8 cellular contexts compared by ENCODE assay signal in the genomic region with DNA sequence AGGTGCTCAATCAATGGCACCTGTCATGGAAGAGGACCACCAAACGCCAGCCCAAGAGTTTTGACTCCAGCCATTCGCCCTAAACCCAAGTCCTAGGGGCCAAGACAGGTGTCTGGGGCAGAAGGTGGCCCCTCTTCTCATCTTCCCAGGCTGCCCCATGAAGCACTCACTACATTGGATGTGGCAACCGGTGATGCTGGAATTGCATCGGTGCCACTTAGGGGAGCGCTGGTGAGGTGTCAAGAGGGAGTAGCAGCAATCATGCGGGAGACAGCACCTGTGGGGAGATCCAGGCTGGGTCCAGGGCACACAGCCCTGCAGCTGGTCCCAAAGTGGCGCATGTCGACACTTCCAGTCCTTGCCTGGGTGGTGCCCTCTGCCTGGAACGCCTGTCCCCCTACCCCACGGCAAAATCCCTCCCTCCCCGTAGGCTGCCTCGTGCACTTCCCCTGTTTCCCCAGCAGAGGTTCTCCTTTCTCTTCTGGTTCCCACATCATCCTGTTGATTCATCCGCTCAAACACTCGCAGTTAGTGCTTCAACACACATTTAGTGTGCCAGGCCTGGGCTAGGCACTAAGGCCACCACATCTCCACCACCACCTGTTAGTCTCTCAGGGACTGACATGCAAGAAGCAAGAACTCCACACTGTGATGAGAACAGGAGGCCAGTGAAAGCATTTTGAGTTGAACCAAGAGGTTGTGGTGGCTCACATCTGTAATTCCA. TPM values are rescaled to one million over a fixed set of nuclear protein-coding genes. Genes with fewer than 3 reads are reported as not detected.
A peak's percentile ranks its signal among the peaks of the same experiment; 100 is the strongest.
DNase-seq lines count a peak whose midpoint lies in the region; ATAC-seq and TF ChIP-seq lines count a peak whose summit lies in the region.

No MANE protein-coding gene starts in this region.

- no peak overlapping the region for H2BK120ac ChIP-seq in trophoblast cell (ENCODE audit: insufficient read depth, low read length, poor library complexity)

- H3K18ac ChIP-seq in trophoblast cell (ENCODE audit: low read length): no peak overlapping the region

- no peak overlapping the region for H2BK5ac ChIP-seq in trophoblast cell (ENCODE audit: low read depth, low read length, poor library complexity)

- no peak overlapping the region for H2AK5ac ChIP-seq in trophoblast cell (ENCODE audit: low read length)

- no peak overlapping the region for H2AFZ ChIP-seq in trophoblast cell (ENCODE audit: insufficient read depth, low read length, poor library complexity)

- POLR2A ChIA-PET in AG04449 (lab: Yijun Ruan, JAX): no interaction called here

- no peaks in the 10 kb centered on the region for H3K36me3 Mint-ChIP-seq in activated T-cell treated with anti-CD3 and anti-CD28 coated beads, Interleukin-2, amount 50 U/mL, for 4 hours (ENCODE audit: insufficient read depth)

- no peaks in the 10 kb centered on the region for H3K27me3 Mint-ChIP-seq in activated T-cell treated with anti-CD3 and anti-CD28 coated beads, Interleukin-2, amount 50 U/mL, for 4 hours (ENCODE audit: low read depth)

- DNase-seq in AG04449 (ENCODE audit: low read depth, low spot score) (no peak), NCI-H2171 treated with DMSO at 0.1 percent for 48 hours (lab: John Stamatoyannopoulos, UW) (peak; percentile 61), germinal center (ENCODE audit: low spot score) (peak; percentile 56), trophoblast cell (peak; percentile 42 to 69), DMS79 treated with DMSO at 0.1 percent for 48 hours (lab: John Stamatoyannopoulos, UW) (no peak)
- DNase-seq in activated T-cell treated with anti-CD3 and anti-CD28 coated beads, Interleukin-2, amount 50 U/mL, for 4 hours: no peak

- no peak overlapping the region for H4K8ac ChIP-seq in trophoblast cell (ENCODE audit: low read depth, low read length)

- H3K9ac ChIP-seq in trophoblast cell (ENCODE audit: low read length): no peak overlapping the region

- H3K27ac ChIP-seq in trophoblast cell (ENCODE audit: low read depth, low read length): no peak overlapping the region

- H3K4me1 ChIP-seq in trophoblast cell (ENCODE audit: control insufficient read depth in 1 of 2, insufficient read depth in 2 of 2, low read length in 2 of 2): peaks cover 2% of the 10 kb centered on the region in 2 experiments

- no peaks in the 10 kb centered on the region for H3K36me3 ChIP-seq in trophoblast cell (ENCODE audit: control insufficient read depth in 1 of 2, insufficient read depth in 2 of 2, low read length in 2 of 2)

- H3K79me2 ChIP-seq in trophoblast cell (ENCODE audit: control insufficient read depth, insufficient read depth, low read length, poor library complexity): no peaks in the 10 kb centered on the region

- no peak overlapping the region for H3K4me3 Mint-ChIP-seq in activated T-cell treated with anti-CD3 and anti-CD28 coated beads, Interleukin-2, amount 50 U/mL, for 4 hours

- H3K4me1 Mint-ChIP-seq in activated T-cell treated with anti-CD3 and anti-CD28 coated beads, Interleukin-2, amount 50 U/mL, for 4 hours (ENCODE audit: low read depth): peaks cover 3% of the 10 kb centered on the region

- ATAC-seq in activated T-cell treated with anti-CD3 and anti-CD28 coated beads, Interleukin-2, amount 50 U/mL, for 4 hours: peak; percentile 54 to 61
- no peak for ATAC-seq in HG03135 (IDR thresholded peaks at IDR 0.05; ENCODE audit: unreplicated experiment)

- H3K9me3 ChIP-seq in trophoblast cell (ENCODE audit: insufficient read depth, low read depth, low read length): peaks cover 12% of the 10 kb centered on the region

- no peak overlapping the region for H3K4me2 ChIP-seq in trophoblast cell (ENCODE audit: low read length)

- CTCF ChIA-PET in AG04449 (lab: Yijun Ruan, JAX): interaction anchor here (1.0 to 6.1 kb wide), 10 partner anchors 9 to 393 kb away, joined by 3 to 36 read pairs (median 4); no protein-coding TSS in a partner anchor

- TF ChIP-seq CTCF in AG04449 (IDR thresholded peaks at IDR 0.05; ENCODE audit: insufficient read depth, low read length, missing control alignments): peak; percentile 61
- peak; percentile 90 for TF ChIP-seq CTCF in GM12873 (IDR thresholded peaks at IDR 0.05; ENCODE audit: insufficient read depth, low read depth, low read length, missing control alignments)

- WGBS in trophoblast cell (ENCODE audit: extremely low coverage, insufficient coverage, insufficient read length): no CpG with 5 or more reads among the region's 14 CpGs

- peaks cover 2% of the 10 kb centered on the region for H3K79me1 ChIP-seq in trophoblast cell (ENCODE audit: low read length)

- H2BK12ac ChIP-seq in trophoblast cell (ENCODE audit: low read length): no peak overlapping the region

- H3K4ac ChIP-seq in trophoblast cell (ENCODE audit: low read depth, low read length): no peak overlapping the region

- no peaks in the 10 kb centered on the region for H3K27me3 ChIP-seq in trophoblast cell (ENCODE audit: insufficient read depth, low read length)

- H3K4me3 ChIP-seq in AG04449 (ENCODE audit: low read depth, low read length) (no peak overlapping the region), trophoblast cell (ENCODE audit: low read depth, low read length) (no peak overlapping the region)

- no peak overlapping the region for H3K14ac ChIP-seq in trophoblast cell (ENCODE audit: low read length)

- no peak overlapping the region for H3K23ac ChIP-seq in trophoblast cell (ENCODE audit: low read length)

- no peak overlapping the region for H4K12ac ChIP-seq in trophoblast cell (ENCODE audit: low read depth, low read length)

- no peaks in the 10 kb centered on the region for H3K9me3 Mint-ChIP-seq in activated T-cell treated with anti-CD3 and anti-CD28 coated beads, Interleukin-2, amount 50 U/mL, for 4 hours

- no peak overlapping the region for H4K91ac ChIP-seq in trophoblast cell (ENCODE audit: low read depth, low read length)

RNA-seq across cellular contexts. Expression of a gene that starts 18.5 kb away (rescaled TPM):
- total RNA-seq in activated T-cell treated with anti-CD3 and anti-CD28 coated beads, Interleukin-2, amount 50 U/mL, for 4 hours: not detected
- polyA plus RNA-seq in trophoblast cell (2013): 0.03 TPM in 1 of 2 replicates, not detected in the other

RNA-seq across cellular contexts. Expression of a gene that starts 30.8 kb away (rescaled TPM):
- total RNA-seq in activated T-cell treated with anti-CD3 and anti-CD28 coated beads, Interleukin-2, amount 50 U/mL, for 4 hours: not detected
- polyA plus RNA-seq in trophoblast cell (2013): not detected in 2 replicates

RNA-seq across cellular contexts. Expression of a gene that starts 38.3 kb away (rescaled TPM):
- total RNA-seq in activated T-cell treated with anti-CD3 and anti-CD28 coated beads, Interleukin-2, amount 50 U/mL, for 4 hours: not detected
- 6.6 TPM in 2 replicates for polyA plus RNA-seq in trophoblast cell (2013)

Comparison
In these comparisons a context has a peak if more than half of its experiments do, and no peak if none do; other contexts are left out.
1. DNase-seq: peak in NCI-H2171 treated with DMSO at 0.1 percent for 48 hours (single experiment), germinal center (single experiment) and trophoblast cell (2 of 2); none in AG04449 (single experiment), activated T-cell treated with anti-CD3 and anti-CD28 coated beads, Interleukin-2, amount 50 U/mL, for 4 hours (single experiment) and DMS79 treated with DMSO at 0.1 percent for 48 hours (single experiment).